Comparison of ENCODE assay signal across 8 cellular contexts in genomic region chr10:100913470-100913865, GRCh38. TPM values are rescaled to one million over a fixed set of nuclear protein-coding genes. Genes with fewer than 3 reads are reported as not detected.
DNase-seq lines count a peak whose midpoint lies in the region; ATAC-seq and TF ChIP-seq lines count a peak whose summit lies in the region.

No MANE protein-coding gene starts in this region.

- H3K9me3 Mint-ChIP-seq in activated CD4-positive, alpha-beta T cell treated with anti-CD3 and anti-CD28 coated beads, Interleukin-2, amount 10 ng/mL, durations not matched to agents 24 days and 14 days = no peaks in the 10 kb centered on the region
- no peaks in the 10 kb centered on the region for H3K9me3 Mint-ChIP-seq in activated naive CD8-positive, alpha-beta T cell treated with anti-CD3 and anti-CD28 coated beads, Interleukin-2, amount 10 ng/mL, durations not matched to agents 7 days and 5 days

- H3K36me3 ChIP-seq in kidney epithelial cell (ENCODE audit: control insufficient read depth, insufficient read depth, low read length) (no peaks in the 10 kb centered on the region), thoracic aorta (peaks cover 15% of the 10 kb centered on the region)

- H3K4me1 ChIP-seq in thoracic aorta (ENCODE audit: control insufficient read depth in 1 of 2, low read depth in 2 of 2) = peaks cover 9 to 29% of the 10 kb centered on the region in 2 donors

- no peak for DNase-seq in activated CD4-positive, alpha-beta T cell treated with anti-CD3 and anti-CD28 coated beads, Interleukin-2, amount 10 ng/mL, durations not matched to agents 24 days and 14 days
- DNase-seq in activated CD4-positive, alpha-beta T cell treated with anti-CD3 and anti-CD28 coated beads, Interleukin-2, amount 50 U/mL, for 4 hours = no peak
- no peak for DNase-seq in activated naive CD8-positive, alpha-beta T cell treated with anti-CD3 and anti-CD28 coated beads, Interleukin-2, amount 10 ng/mL, durations not matched to agents 7 days and 5 days
- DNase-seq in kidney epithelial cell (ENCODE audit: low read depth) (no peak), thoracic aorta (ENCODE audit: low spot score) (no peak), NCI-H128 (lab: John Stamatoyannopoulos, UW; ENCODE audit: unreplicated experiment) (no peak), mucosa of gallbladder (ENCODE audit: low spot score) (no peak)

- intact Hi-C loops in activated CD4-positive, alpha-beta T cell treated with anti-CD3 and anti-CD28 coated beads, Interleukin-2, amount 10 ng/mL, durations not matched to agents 24 days and 14 days (cut with micrococcal nuclease) = loop anchor here (2.0 to 10.0 kb wide), 4 partner anchors 73 to 1179 kb away; partner anchors contain the start of genes COX15, CUTC, MRPL43 and PDZD7

- H3K4me3 ChIP-seq in kidney epithelial cell (ENCODE audit: low read depth, low read length) (peak overlapping the region; percentile 100), thoracic aorta (peak overlapping the region; percentile 97)

- H3K4me3 Mint-ChIP-seq in activated CD4-positive, alpha-beta T cell treated with anti-CD3 and anti-CD28 coated beads, Interleukin-2, amount 10 ng/mL, durations not matched to agents 24 days and 14 days = peak overlapping the region; percentile 99
- H3K4me3 Mint-ChIP-seq in activated naive CD8-positive, alpha-beta T cell treated with anti-CD3 and anti-CD28 coated beads, Interleukin-2, amount 10 ng/mL, durations not matched to agents 7 days and 5 days = peak overlapping the region; percentile 97

- no peak for ATAC-seq in activated naive CD8-positive, alpha-beta T cell treated with anti-CD3 and anti-CD28 coated beads, Interleukin-2, amount 10 ng/mL, durations not matched to agents 7 days and 5 days (ENCODE audit: low read depth)
- ATAC-seq in thoracic aorta (ENCODE audit: insufficient number of reproducible peaks, low FRiP score, low read depth) (no peak), GM18511 (IDR thresholded peaks at IDR 0.05; ENCODE audit: unreplicated experiment) (no peak)

- TF ChIP-seq CTCF in kidney epithelial cell (IDR thresholded peaks at IDR 0.05; ENCODE audit: insufficient read depth, low read length, poor library complexity, severe bottlenecking) (no peak), thoracic aorta (IDR thresholded peaks at IDR 0.05) (no peak)

- H3K27ac Mint-ChIP-seq in activated CD4-positive, alpha-beta T cell treated with anti-CD3 and anti-CD28 coated beads, Interleukin-2, amount 10 ng/mL, durations not matched to agents 24 days and 14 days = peak overlapping the region; percentile 98
- H3K27ac Mint-ChIP-seq in activated naive CD8-positive, alpha-beta T cell treated with anti-CD3 and anti-CD28 coated beads, Interleukin-2, amount 10 ng/mL, durations not matched to agents 7 days and 5 days = peak overlapping the region; percentile 96

- no peaks in the 10 kb centered on the region for H3K27me3 Mint-ChIP-seq in activated CD4-positive, alpha-beta T cell treated with anti-CD3 and anti-CD28 coated beads, Interleukin-2, amount 10 ng/mL, durations not matched to agents 24 days and 14 days
- no peaks in the 10 kb centered on the region for H3K27me3 Mint-ChIP-seq in activated naive CD8-positive, alpha-beta T cell treated with anti-CD3 and anti-CD28 coated beads, Interleukin-2, amount 10 ng/mL, durations not matched to agents 7 days and 5 days

- POLR2A ChIA-PET in activated naive CD8-positive, alpha-beta T cell treated with anti-CD3 and anti-CD28 coated beads, Interleukin-2, amount 10 ng/mL, durations not matched to agents 7 days and 5 days (lab: Charles Lee) = interaction anchor here (1.0 to 2.0 kb wide), 4 partner anchors 9 to 118 kb away, joined by 3 to 10 read pairs (median 4); partner anchors contain the start of genes PDZD7 and SFXN3

- peaks cover 40% of the 10 kb centered on the region for H3K4me1 Mint-ChIP-seq in activated CD4-positive, alpha-beta T cell treated with anti-CD3 and anti-CD28 coated beads, Interleukin-2, amount 10 ng/mL, durations not matched to agents 24 days and 14 days
- H3K4me1 Mint-ChIP-seq in activated naive CD8-positive, alpha-beta T cell treated with anti-CD3 and anti-CD28 coated beads, Interleukin-2, amount 10 ng/mL, durations not matched to agents 7 days and 5 days = peaks cover 43% of the 10 kb centered on the region

- H3K27me3 ChIP-seq in kidney epithelial cell (ENCODE audit: control insufficient read depth, insufficient read depth, low read length) = no peaks in the 10 kb centered on the region
- no peaks in the 10 kb centered on the region for H3K27me3 ChIP-seq in thoracic aorta (replicated peaks; ENCODE audit: insufficient read depth)

- peak overlapping the region; percentile 92 to 93 for H3K27ac ChIP-seq in thoracic aorta

- H3K36me3 Mint-ChIP-seq in activated CD4-positive, alpha-beta T cell treated with anti-CD3 and anti-CD28 coated beads, Interleukin-2, amount 10 ng/mL, durations not matched to agents 24 days and 14 days (ENCODE audit: low read depth) = peaks cover 19% of the 10 kb centered on the region
- H3K36me3 Mint-ChIP-seq in activated naive CD8-positive, alpha-beta T cell treated with anti-CD3 and anti-CD28 coated beads, Interleukin-2, amount 10 ng/mL, durations not matched to agents 7 days and 5 days = peaks cover 23% of the 10 kb centered on the region

- H3K9me3 ChIP-seq in thoracic aorta = no peaks in the 10 kb centered on the region

RNA-seq across cellular contexts. Expression of gene SLF2, which starts 0.7 kb away (rescaled TPM):
- total RNA-seq in activated CD4-positive, alpha-beta T cell treated with anti-CD3 and anti-CD28 coated beads, Interleukin-2, amount 10 ng/mL, durations not matched to agents 24 days and 14 days = 34.9 and 35.3 TPM in 2 replicates
- total RNA-seq in activated naive CD8-positive, alpha-beta T cell treated with anti-CD3 and anti-CD28 coated beads, Interleukin-2, amount 10 ng/mL, durations not matched to agents 7 days and 5 days = 10 to 100 TPM; 45.1 to 46.5 TPM
- total RNA-seq in kidney epithelial cell (19.7 and 22.2 TPM in 2 replicates), thoracic aorta (10 to 100 TPM; 14.6 to 41.6 TPM), mucosa of gallbladder (26.1 TPM)

RNA-seq across cellular contexts. Expression of gene SEMA4G, which starts 55.8 kb away (rescaled TPM):
- 1.4 and 1.8 TPM in 2 replicates for total RNA-seq in activated CD4-positive, alpha-beta T cell treated with anti-CD3 and anti-CD28 coated beads, Interleukin-2, amount 10 ng/mL, durations not matched to agents 24 days and 14 days
- total RNA-seq in activated naive CD8-positive, alpha-beta T cell treated with anti-CD3 and anti-CD28 coated beads, Interleukin-2, amount 10 ng/mL, durations not matched to agents 7 days and 5 days = 1 to 10 TPM in 1 of 2 experiments, under 1 TPM in 1; 0.54 to 1.2 TPM
- 4.7 and 7.2 TPM in 2 replicates for total RNA-seq in kidney epithelial cell
- total RNA-seq in thoracic aorta = 1 to 10 TPM; 3.5 to 4.3 TPM
- 55.1 TPM for total RNA-seq in mucosa of gallbladder
